ENCODE assay signal across 8 cellular contexts in the genomic region with DNA sequence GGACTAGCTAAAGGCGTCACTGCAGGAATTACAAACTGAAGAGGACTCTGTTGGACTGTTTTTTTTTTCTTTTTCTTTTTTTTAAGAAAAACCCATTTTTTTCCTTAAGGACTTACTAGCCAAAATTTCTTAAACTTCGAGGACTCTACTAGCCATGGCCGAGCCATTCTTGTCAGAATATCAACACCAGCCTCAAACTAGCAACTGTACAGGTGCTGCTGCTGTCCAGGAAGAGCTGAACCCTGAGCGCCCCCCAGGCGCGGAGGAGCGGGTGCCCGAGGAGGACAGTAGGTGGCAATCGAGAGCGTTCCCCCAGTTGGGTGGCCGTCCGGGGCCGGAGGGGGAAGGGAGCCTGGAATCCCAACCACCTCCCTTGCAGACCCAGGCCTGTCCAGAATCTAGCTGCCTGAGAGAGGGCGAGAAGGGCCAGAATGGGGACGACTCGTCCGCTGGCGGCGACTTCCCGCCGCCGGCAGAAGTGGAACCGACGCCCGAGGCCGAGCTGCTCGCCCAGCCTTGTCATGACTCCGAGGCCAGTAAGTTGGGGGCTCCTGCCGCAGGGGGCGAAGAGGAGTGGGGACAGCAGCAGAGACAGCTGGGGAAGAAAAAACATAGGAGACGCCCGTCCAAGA. TPM values are rescaled to one million over a fixed set of nuclear protein-coding genes. Genes with fewer than 3 reads are reported as not detected.
A peak's percentile ranks its signal among the peaks of the same experiment; 100 is the strongest.
DNase-seq lines count a peak whose midpoint lies in the region; ATAC-seq, FAIRE-seq and TF ChIP-seq lines count a peak whose summit lies in the region.

No MANE protein-coding gene starts in this region.

- POLR2A ChIA-PET in PC-9 (lab: Charles Lee; ENCODE audit: unreplicated experiment): interaction anchor here (0.6 to 2.4 kb wide), 8 partner anchors 9 to 107 kb away, joined by 3 to 42 read pairs (median 15); a partner anchor contains a TSS

- TF ChIP-seq CTCF in PC-9 (conservative IDR thresholded peaks at IDR 0.05): peak; percentile 92

- CTCF ChIA-PET in PC-9 (lab: Charles Lee): interaction anchor here (0.5 to 5.7 kb wide), 13 partner anchors 10 to 276 kb away, joined by 3 to 66 read pairs (median 6); a partner anchor contains a TSS

- no peaks in the 10 kb centered on the region for H3K9me2 ChIP-seq in PC-9 (ENCODE audit: insufficient read depth)

- DNase-seq in GM12891 (ENCODE audit: insufficient read length, low spot score) (peak; percentile 63), KBM-7 (peak; percentile 87), PC-9 (peak; percentile 76 to 84), activated T-helper 1 cell treated with Interleukin-2 at 50 U/mL for 16 hours (ENCODE audit: low read depth) (peak; percentile 57)
- peak; percentile 86 for DNase-seq in stimulated activated naive CD8-positive, alpha-beta T cell treated with anti-CD3 and anti-CD28 coated beads, Interleukin-15, Interleukin-2, amounts not matched to agents 100 U/mL and 50 U/mL, for 24 hours

- no peak for TF ChIP-seq POLR2A in GM12891 (IDR thresholded peaks at IDR 0.05; ENCODE audit: low read depth, low read length)

- ATAC-seq in stimulated activated naive CD8-positive, alpha-beta T cell treated with anti-CD3 and anti-CD28 coated beads, Interleukin-15, Interleukin-2, amounts not matched to agents 100 U/mL and 50 U/mL, for 24 hours: peak; percentile 48
- ATAC-seq in HG02623 (IDR thresholded peaks at IDR 0.05; ENCODE audit: unreplicated experiment): no peak

- peaks cover 27% of the 10 kb centered on the region for H3K4me1 ChIP-seq in PC-9 (replicated peaks; ENCODE audit: insufficient read depth)
- peaks cover 2 to 5% of the 10 kb centered on the region in 2 donors for H3K4me1 ChIP-seq in esophagus (ENCODE audit: control insufficient read depth in 2 of 2, insufficient read depth in 2 of 2, low read length in 1 of 2)
- H3K4me1 ChIP-seq in mucosa of rectum (ENCODE audit: control insufficient read depth in 2 of 2, insufficient read depth in 2 of 2, low read length in 2 of 2): peaks cover 33 to 38% of the 10 kb centered on the region in 2 donors

- intact Hi-C loops in PC-9 (cut with micrococcal nuclease; ENCODE audit: unreplicated experiment): loop anchor here (1.0 to 5.0 kb wide), 3 partner anchors 48 to 278 kb away; no protein-coding TSS in a partner anchor

- in situ Hi-C loops in KBM-7 (cut with MboI; ENCODE audit: low pct_unique_long_range_greater_than_20kb, low sequenced_read_pairs): no loop called here

- H3K9ac ChIP-seq in mucosa of rectum (ENCODE audit: low read depth in 1 of 2, low read length in 2 of 2): peak overlapping the region; percentile 91 to 94

- no peaks in the 10 kb centered on the region for H3K27me3 ChIP-seq in PC-9 (ENCODE audit: insufficient read depth, low read depth)
- H3K27me3 ChIP-seq in esophagus (ENCODE audit: control insufficient read depth in 1 of 2, insufficient read depth in 2 of 2, low read length in 2 of 2): no peaks in the 10 kb centered on the region
- H3K27me3 ChIP-seq in mucosa of rectum (ENCODE audit: control insufficient read depth in 2 of 2, insufficient read depth in 2 of 2, low read length in 2 of 2): no peaks in the 10 kb centered on the region

- peaks cover 48% of the 10 kb centered on the region for H3F3A ChIP-seq in PC-9 (ENCODE audit: insufficient read depth, low read depth)

- peak; percentile 75 for FAIRE-seq in GM12891 (lab: Jason Lieb, UNC)

- peak overlapping the region; percentile 88 for H3K4me2 ChIP-seq in PC-9

- H3K36me3 ChIP-seq in PC-9 (ENCODE audit: low read depth) (peaks cover 12% of the 10 kb centered on the region; the same call in 1 of the 2 replicates), esophagus (ENCODE audit: control insufficient read depth in 2 of 2, insufficient read depth in 2 of 2, low read length in 1 of 2) (no peaks in the 10 kb centered on the region), mucosa of rectum (ENCODE audit: control insufficient read depth in 2 of 2, insufficient read depth in 2 of 2, low read length in 2 of 2) (no peaks in the 10 kb centered on the region)

- no peaks in the 10 kb centered on the region for H4K20me1 ChIP-seq in PC-9 (ENCODE audit: insufficient read depth)

- peak overlapping the region; percentile 56 for H3K27ac ChIP-seq in PC-9
- H3K27ac ChIP-seq in esophagus (ENCODE audit: low read depth in 2 of 2, low read length in 1 of 2): peak overlapping the region; percentile 98 to 99
- H3K27ac ChIP-seq in mucosa of rectum (ENCODE audit: low read depth in 2 of 2, low read length in 2 of 2): peak overlapping the region; percentile 98

- TSS peak; percentile 68 for BruUV-seq in PC-9 (replicated peaks; lab: Mats Ljungman, UMichigan)

- H2AFZ ChIP-seq in PC-9: no peak overlapping the region

- H3K9me3 ChIP-seq in PC-9 (ENCODE audit: insufficient read depth, low read depth): no peaks in the 10 kb centered on the region
- H3K9me3 ChIP-seq in esophagus (ENCODE audit: control insufficient read depth in 2 of 2, insufficient read depth in 1 of 2, low read depth in 1 of 2, low read length in 1 of 2): no peaks in the 10 kb centered on the region
- no peaks in the 10 kb centered on the region for H3K9me3 ChIP-seq in mucosa of rectum (ENCODE audit: control insufficient read depth in 2 of 2, low read length in 2 of 2)

- H3K79me2 ChIP-seq in PC-9 (ENCODE audit: low read depth): peaks cover 55% of the 10 kb centered on the region

- 0% methylated on average over 32 of the region's 32 CpGs for WGBS in esophagus, 2 donors

- peak overlapping the region; percentile 86 for H3K4me3 ChIP-seq in PC-9
- peak overlapping the region; percentile 80 to 96 for H3K4me3 ChIP-seq in esophagus (ENCODE audit: low read depth in 1 of 2, low read length in 2 of 2)
- H3K4me3 ChIP-seq in mucosa of rectum (ENCODE audit: low read length in 2 of 2): peak overlapping the region; percentile 84 to 89

TF ChIP-seq in GM12891, 5 proteins besides CTCF, POLR2A, EP300 and RAD21:
- TF ChIP-seq TAF1 (IDR thresholded peaks at IDR 0.05; ENCODE audit: low read depth, low read length) (no peak), POU2F2 (IDR thresholded peaks at IDR 0.05; ENCODE audit: low read depth, low read length) (no peak)

RNA-seq across cellular contexts. Expression of a gene that starts 0.9 kb away (rescaled TPM):
- polyA plus RNA-seq in GM12891 (2012; ENCODE audit: low read depth, missing spikeins): 21.4 TPM
- 49.3 and 64.9 TPM in 2 replicates for total RNA-seq in PC-9 (2021)
- polyA plus RNA-seq in esophagus: 10 to 100 TPM; 20.4 to 24.2 TPM

RNA-seq across cellular contexts. Expression of a gene that starts 12.5 kb away (rescaled TPM):
- 8.7 TPM for polyA plus RNA-seq in GM12891 (2012; ENCODE audit: low read depth, missing spikeins)
- total RNA-seq in PC-9 (2021): 22.4 and 32.2 TPM in 2 replicates
- polyA plus RNA-seq in esophagus: 1 to 10 TPM; 3.7 to 4.5 TPM

RNA-seq across cellular contexts. Expression of a gene that starts 13.7 kb away (rescaled TPM):
- 8.1 TPM for polyA plus RNA-seq in GM12891 (2012; ENCODE audit: low read depth, missing spikeins)
- total RNA-seq in PC-9 (2021): 14.6 and 19.5 TPM in 2 replicates
- polyA plus RNA-seq in esophagus: 1 to 10 TPM; 5.9 to 8.8 TPM

RNA-seq across cellular contexts. Expression of a gene that starts 16.8 kb away (rescaled TPM):
- polyA plus RNA-seq in GM12891 (2012; ENCODE audit: low read depth, missing spikeins): 0.53 TPM
- total RNA-seq in PC-9 (2021): 92.4 and 138 TPM in 2 replicates
- polyA plus RNA-seq in esophagus: 10 to 100 TPM; 34.2 to 47.3 TPM
